In genomic region chr19:41264581-41265375, GRCh38 we compare ENCODE assay signal across 8 cellular contexts. TPM values are rescaled to one million over a fixed set of nuclear protein-coding genes. Genes with fewer than 3 reads are reported as not detected.
DNase-seq lines count a peak whose midpoint lies in the region; ATAC-seq and TF ChIP-seq lines count a peak whose summit lies in the region.

No MANE protein-coding gene starts in this region.

- H3K27ac ChIP-seq in SK-N-SH (ENCODE audit: low read depth in 2 of 2, low read length in 1 of 2) (peak overlapping the region; percentile 92 to 93), adrenal gland (peak overlapping the region; percentile 97 to 100 (median 99)), hepatocyte (peak overlapping the region; percentile 99)

- no peaks in the 10 kb centered on the region for H3K9me3 ChIP-seq in SK-N-SH
- H3K9me3 ChIP-seq in adrenal gland (replicated peaks in 1 of 3): no peaks in the 10 kb centered on the region
- no peaks in the 10 kb centered on the region for H3K9me3 ChIP-seq in hepatocyte (ENCODE audit: low read depth)
- H3K9me3 ChIP-seq in skeletal muscle satellite cell (replicated peaks; ENCODE audit: low read length): no peaks in the 10 kb centered on the region

- no peak for TF ChIP-seq POLR2A in adrenal gland (IDR thresholded peaks at IDR 0.05)

- H3K27me3 ChIP-seq in SK-N-SH (ENCODE audit: insufficient read depth) (no peaks in the 10 kb centered on the region), adrenal gland (no peaks in the 10 kb centered on the region), hepatocyte (no peaks in the 10 kb centered on the region), skeletal muscle satellite cell (ENCODE audit: control insufficient read depth, insufficient read depth, low read length) (no peaks in the 10 kb centered on the region)

- H3K4me3 ChIP-seq in SK-N-SH (ENCODE audit: low read depth in 2 of 2, low read length in 1 of 2) (peak overlapping the region; percentile 83 to 86), adrenal gland (peak overlapping the region; percentile 63 to 98 (median 87)), hepatocyte (peak overlapping the region; percentile 32), skeletal muscle satellite cell (ENCODE audit: low read length) (peak overlapping the region; percentile 84)

- peak; percentile 48 for DNase-seq in COLO829 (ENCODE audit: low spot score)
- peak; percentile 67 for DNase-seq in SK-N-SH
- peak; percentile 68 to 82 (median 76) for DNase-seq in adrenal gland
- peak; percentile 81 for DNase-seq in hepatocyte (ENCODE audit: low spot score)

- intact Hi-C loops in adrenal gland (cut with DNase I): loop anchor here in 1 of 2 donors (2.0 kb wide), 1 partner anchor 40 kb away; no protein-coding TSS in a partner anchor

- H3K36me3 ChIP-seq in SK-N-SH (replicated peaks in 1 of 2; ENCODE audit: control insufficient read depth in 1 of 2, insufficient read depth in 2 of 2, low read length in 1 of 2): peaks cover 28 to 43% of the 10 kb centered on the region in 2 experiments
- peaks cover 0 to 19% of the 10 kb centered on the region in 2 donors for H3K36me3 ChIP-seq in adrenal gland (replicated peaks in 1 of 2)
- H3K36me3 ChIP-seq in hepatocyte (replicated peaks; ENCODE audit: insufficient read depth, low read depth): no peaks in the 10 kb centered on the region
- H3K36me3 ChIP-seq in skeletal muscle satellite cell (ENCODE audit: insufficient read depth, low read length): peaks cover 34% of the 10 kb centered on the region

- peak overlapping the region; percentile 92 for H3K4me2 ChIP-seq in SK-N-SH
- peak overlapping the region; percentile 81 for H3K4me2 ChIP-seq in hepatocyte
- H3K4me2 ChIP-seq in skeletal muscle satellite cell (ENCODE audit: low read length): peak overlapping the region; percentile 92

- H4K20me1 ChIP-seq in SK-N-SH (ENCODE audit: insufficient read depth) (peaks cover 20% of the 10 kb centered on the region), hepatocyte (ENCODE audit: insufficient read depth, poor library complexity, severe bottlenecking) (peaks cover 25% of the 10 kb centered on the region)

- TF ChIP-seq EP300 in SK-N-SH (IDR thresholded peaks at IDR 0.05; ENCODE audit: borderline replicate concordance in 1 of 2, low read depth in 1 of 2, low read length in 1 of 2): no peak

- no peak for TF ChIP-seq RAD21 in SK-N-SH (IDR thresholded peaks at IDR 0.05; ENCODE audit: low read length)

- H2AFZ ChIP-seq in SK-N-SH (ENCODE audit: low read depth) (no peak overlapping the region; the same call in 1 of the 2 replicates), hepatocyte (peak overlapping the region; percentile 15)

- peaks cover 35% of the 10 kb centered on the region for H3F3A ChIP-seq in SK-N-SH (replicated peaks; ENCODE audit: insufficient read depth)

- H3K79me2 ChIP-seq in SK-N-SH (ENCODE audit: insufficient read depth) (peaks cover 59% of the 10 kb centered on the region), hepatocyte (peaks cover 53% of the 10 kb centered on the region)

- peak; percentile 0 for ATAC-seq in HG02938 (IDR thresholded peaks at IDR 0.05; ENCODE audit: unreplicated experiment)
- ATAC-seq in GM18519 (IDR thresholded peaks at IDR 0.05; ENCODE audit: low FRiP score, unreplicated experiment): no peak
- no peak for ATAC-seq in HG03139 (IDR thresholded peaks at IDR 0.05; ENCODE audit: unreplicated experiment)

- WGBS in SK-N-SH (ENCODE audit: low lambda C conversion rate): under 1% methylated on average over 46 of the region's 75 CpGs
- 0 to 1% (median 1%) methylated on average over 22 to 75 of the region's 75 CpGs for WGBS in adrenal gland, 4 donors
- under 1% methylated on average over 58 of the region's 75 CpGs for WGBS in hepatocyte (ENCODE audit: low lambda C conversion rate, missing lambda C conversion rate)

- H3K9ac ChIP-seq in SK-N-SH (peak overlapping the region; percentile 99), skeletal muscle satellite cell (ENCODE audit: low read depth, low read length) (peak overlapping the region; percentile 99)

- CTCF ChIA-PET in SK-N-SH (lab: Yijun Ruan, JAX): interaction anchor here (0.6 to 4.7 kb wide), 8 partner anchors 13 to 300 kb away, joined by 3 to 61 read pairs (median 4); no protein-coding TSS in a partner anchor

- H3K4me1 ChIP-seq in SK-N-SH (ENCODE audit: control insufficient read depth in 1 of 2, insufficient read depth in 2 of 2, low read depth in 1 of 2, low read length in 1 of 2) (peaks cover 11 to 12% of the 10 kb centered on the region in 2 experiments; a peak in 2 of 4 replicates), adrenal gland (replicated peaks in 1 of 2) (peaks cover 25 to 36% of the 10 kb centered on the region in 2 donors), hepatocyte (ENCODE audit: insufficient read depth) (peaks cover 19% of the 10 kb centered on the region), skeletal muscle satellite cell (ENCODE audit: control insufficient read depth, insufficient read depth, low read length) (peaks cover 29% of the 10 kb centered on the region)

- no peak for TF ChIP-seq CTCF in SK-N-SH (IDR thresholded peaks at IDR 0.05)
- no peak for TF ChIP-seq CTCF in adrenal gland (IDR thresholded peaks at IDR 0.05)
- TF ChIP-seq CTCF in hepatocyte (IDR thresholded peaks at IDR 0.05; ENCODE audit: poor library complexity): no peak

- POLR2A ChIA-PET in SK-N-SH (lab: Yijun Ruan, JAX): interaction anchor here (0.9 to 2.0 kb wide), 3 partner anchors 9 to 44 kb away, joined by 3 to 6 read pairs (median 4); no protein-coding TSS in a partner anchor

- no peaks in the 10 kb centered on the region for H3K9me2 ChIP-seq in SK-N-SH
- no peaks in the 10 kb centered on the region for H3K9me2 ChIP-seq in hepatocyte (replicated peaks; ENCODE audit: insufficient read depth)

TF ChIP-seq in SK-N-SH, 30 proteins besides CTCF, POLR2A, EP300 and RAD21 (continues in another document):
- TF ChIP-seq MEF2A (IDR thresholded peaks at IDR 0.05; ENCODE audit: borderline replicate concordance, low read depth) (no peak), MXI1 (IDR thresholded peaks at IDR 0.05; ENCODE audit: low read depth, low read length) (peak; percentile 22; the same call in 1 of the 2 replicates), TEAD4 (IDR thresholded peaks at IDR 0.05; ENCODE audit: borderline replicate concordance, insufficient read depth) (no peak), NRF1 (IDR thresholded peaks at IDR 0.05; ENCODE audit: low read depth, low read length) (no peak), MAX (IDR thresholded peaks at IDR 0.05; ENCODE audit: low read depth) (no peak), TAF1 (IDR thresholded peaks at IDR 0.05; ENCODE audit: borderline replicate concordance, low read depth, low read length) (peak; percentile 7; the same call in 1 of the 2 replicates), FOXJ3 (CRISPR knock-in tag; IDR thresholded peaks at IDR 0.05) (no peak), USF2 (IDR thresholded peaks at IDR 0.05; ENCODE audit: borderline replicate concordance, low read depth, low read length) (no peak), IRF3 (IDR thresholded peaks at IDR 0.05; ENCODE audit: low read depth, low read length) (no peak)

RNA-seq across cellular contexts. Expression of gene HNRNPUL1, which starts 0.6 kb away (rescaled TPM):
- polyA plus RNA-seq in SK-N-SH (2012; rRNA removed) (34.2 and 41.5 TPM in 2 replicates), adrenal gland (100 to 1,000 TPM in 2 of 3 donors, 10 to 100 TPM in 1; 90.4 to 130 (median 101) TPM), hepatocyte (111 and 115 TPM in 2 replicates)
- 32.5 and 33.9 TPM in 2 replicates for polyA plus RNA-seq in SK-N-SH (2012; cell fraction: cytosol; rRNA removed)
- 35.8 and 43.2 TPM in 2 replicates for polyA plus RNA-seq in SK-N-SH (2012; cell fraction: nucleus; rRNA removed)
- total RNA-seq in adrenal gland (100 to 1,000 TPM; 123 to 175 (median 146) TPM), hepatocyte (92.8 and 98.5 TPM in 2 replicates)
- total RNA-seq in skeletal muscle satellite cell (2012; rRNA removed): 85.6 and 97.1 TPM in 2 replicates

RNA-seq across cellular contexts. Expression of gene CCDC97, which starts 45.2 kb away (rescaled TPM):
- polyA plus RNA-seq in SK-N-SH (2012; rRNA removed) (8.7 and 9.6 TPM in 2 replicates), adrenal gland (10 to 100 TPM in 1 of 3 donors, 1 to 10 TPM in 2; 9.4 to 17.4 (median 10.0) TPM), hepatocyte (24.4 and 32.7 TPM in 2 replicates)
- 5.3 and 6.8 TPM in 2 replicates for polyA plus RNA-seq in SK-N-SH (2012; cell fraction: cytosol; rRNA removed)
- polyA plus RNA-seq in SK-N-SH (2012; cell fraction: nucleus; rRNA removed): 11.7 and 13.7 TPM in 2 replicates
- total RNA-seq in adrenal gland (10 to 100 TPM in 7 of 8 donors, 1 to 10 TPM in 1; 9.2 to 25.6 (median 19.8) TPM), hepatocyte (11.4 and 15.1 TPM in 2 replicates)
- 5.8 and 6.6 TPM in 2 replicates for total RNA-seq in skeletal muscle satellite cell (2012; rRNA removed)

RNA-seq across cellular contexts. Expression of gene AXL, which starts 45.8 kb away (rescaled TPM):
- polyA plus RNA-seq in SK-N-SH (2012; rRNA removed) (78.8 and 82.6 TPM in 2 replicates), adrenal gland (10 to 100 TPM; 12.0 to 18.1 (median 16.8) TPM), hepatocyte (15.0 and 17.3 TPM in 2 replicates)
- polyA plus RNA-seq in SK-N-SH (2012; cell fraction: cytosol; rRNA removed): 47.4 and 58.0 TPM in 2 replicates
- polyA plus RNA-seq in SK-N-SH (2012; cell fraction: nucleus; rRNA removed): 71.7 and 77.3 TPM in 2 replicates
- total RNA-seq in adrenal gland (100 to 1,000 TPM in 1 of 8 donors, 10 to 100 TPM in 7; 47.6 to 105 (median 61.3) TPM), hepatocyte (35.0 and 45.9 TPM in 2 replicates)
- total RNA-seq in skeletal muscle satellite cell (2012; rRNA removed): 208 and 238 TPM in 2 replicates

Comparison
In these comparisons a context has a peak if more than half of its experiments do, and no peak if none do; other contexts are left out.
1. H3K4me3 ChIP-seq: peak in every context shown above with its lines; median percentile 87 in adrenal gland; 84 in SK-N-SH; 84 in skeletal muscle satellite cell; 32 in hepatocyte.